ENCODE assay signal across 25 cellular contexts in the genomic region with DNA sequence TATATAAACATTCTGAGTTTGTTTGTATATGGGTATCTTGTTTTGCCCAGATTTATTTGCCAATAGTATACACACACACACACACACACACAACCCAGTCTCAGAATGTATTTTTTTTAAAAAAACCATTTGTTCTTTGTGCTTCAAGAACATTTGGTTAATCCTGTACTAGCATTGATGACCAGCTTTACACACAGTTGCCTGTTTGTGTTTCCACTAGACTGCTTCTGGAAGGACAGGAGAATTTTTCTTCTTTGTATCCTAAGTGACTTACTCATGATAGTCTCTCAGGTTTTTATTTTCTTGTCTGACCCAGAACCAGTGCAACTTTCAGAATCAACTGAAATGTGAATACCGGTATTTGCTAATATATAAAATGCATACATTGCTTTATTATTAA. TPM values are rescaled to one million over a fixed set of nuclear protein-coding genes. Genes with fewer than 3 reads are reported as not detected.
A peak's percentile ranks its signal among the peaks of the same experiment; 100 is the strongest.
DNase-seq lines count a peak whose midpoint lies in the region; ATAC-seq, FAIRE-seq and TF ChIP-seq lines count a peak whose summit lies in the region.
"Had no signal": no experiment of that assay in that cellular context is flagged by ENCODE, and none has a peak within 500 bp of the region (broad histone marks: within the 10 kb centered on the region; RNA-seq: fewer than 3 reads in every experiment).

No MANE protein-coding gene starts in this region.

- H2BK12ac ChIP-seq in mesenchymal stem cell (ENCODE audit: low read length in 2 of 2), result no peak overlapping the region

- no peak overlapping the region for H4K8ac ChIP-seq in mesenchymal stem cell (ENCODE audit: low read length)

- H3K9ac ChIP-seq in kidney (ENCODE audit: low read length in 2 of 2) (no peak overlapping the region), mesenchymal stem cell (ENCODE audit: low read length) (no peak overlapping the region)

- H3K79me1 ChIP-seq in mesenchymal stem cell (replicated peaks; ENCODE audit: low read length, poor library complexity, severe bottlenecking), result peaks cover 2% of the 10 kb centered on the region

- H3K27ac ChIP-seq in kidney (ENCODE audit: low read depth in 2 of 2, low read length in 2 of 2) (no peak overlapping the region), mesenchymal stem cell (ENCODE audit: low read length, poor library complexity, severe bottlenecking) (peak overlapping the region; percentile 17)
- H3K27ac ChIP-seq: C4-2B had no signal

- H3K23ac ChIP-seq in mesenchymal stem cell (ENCODE audit: low read length in 2 of 2), result no peak overlapping the region

- no peak for DNase-seq in GM18507 (ENCODE audit: extremely low spot score, insufficient read length, low read depth)
- no peak for DNase-seq in kidney
- DNase-seq in mesenchymal stem cell, result no peak
- no peak for DNase-seq in NCI-H2196 treated with DMSO at 0.1 percent for 48 hours (lab: John Stamatoyannopoulos, UW; ENCODE audit: unreplicated experiment)
- DNase-seq in immature natural killer cell, result no peak
- DNase-seq: Caco-2; CD8-positive, alpha-beta T cell; DMS 273 treated with DMSO at 0.1 percent for 48 hours; DND-41; H9; KBM-7; MV-4-11; NCI-H1105; NCI-H1436 treated with DMSO at 0.1 percent for 48 hours; NCI-H1930; NCI-H2107; NCI-H2227 treated with DMSO at 0.1 percent for 48 hours; NCI-H69; Right ventricle myocardium superior; RPMI8226 had no signal

- no peak overlapping the region for H2BK15ac ChIP-seq in mesenchymal stem cell (ENCODE audit: low read depth, poor library complexity, severe bottlenecking)

- FAIRE-seq in GM18507 (lab: Jason Lieb, UNC), result peak; percentile 35
- peak; percentile 37 for FAIRE-seq in kidney (lab: Jason Lieb, UNC)

- H3K4me1 ChIP-seq in kidney (ENCODE audit: control insufficient read depth in 1 of 2, insufficient read depth in 1 of 2, low read depth in 1 of 2, low read length in 2 of 2) (no peaks in the 10 kb centered on the region), mesenchymal stem cell (ENCODE audit: control insufficient read depth, insufficient read depth, low read depth, low read length) (no peaks in the 10 kb centered on the region)

- no peak overlapping the region for H2BK120ac ChIP-seq in mesenchymal stem cell (ENCODE audit: low read depth, low read length)

- H2AK5ac ChIP-seq in mesenchymal stem cell (ENCODE audit: low read length, severe bottlenecking), result no peak overlapping the region

- peaks cover 0 to 1% (median 0%) of the 10 kb centered on the region in 3 donors for H3K27me3 Mint-ChIP-seq in immature natural killer cell (ENCODE audit: low read depth in 3 of 3)
- H3K27me3 Mint-ChIP-seq: B cell had no signal

- WGBS in mesenchymal stem cell, result no CpG with 5 or more reads among the region's 1 CpG

- H3K4me2 ChIP-seq in mesenchymal stem cell (ENCODE audit: low read length, poor library complexity, severe bottlenecking), result no peak overlapping the region
- H3K4me2 ChIP-seq: GM23338 had no signal

- H3K4me3 Mint-ChIP-seq in immature natural killer cell, result no peak overlapping the region
- H3K4me3 Mint-ChIP-seq: B cell; CD8-positive, alpha-beta T cell; GM23338; H9 had no signal

- peaks cover 14 to 27% of the 10 kb centered on the region in 2 donors for H3K36me3 ChIP-seq in kidney (ENCODE audit: control insufficient read depth in 1 of 2, insufficient read depth in 2 of 2, low read length in 2 of 2)
- H3K36me3 ChIP-seq in mesenchymal stem cell (ENCODE audit: control insufficient read depth in 1 of 2, insufficient read depth in 2 of 2, low read depth in 1 of 2, low read length in 2 of 2), result peaks cover 10 to 67% of the 10 kb centered on the region in 2 experiments

- intact Hi-C loops in kidney (cut with DNase I), result no loop called here

- ATAC-seq in HG03460 (IDR thresholded peaks at IDR 0.05; ENCODE audit: unreplicated experiment) (no peak), GM18858 (IDR thresholded peaks at IDR 0.05; ENCODE audit: unreplicated experiment) (no peak)
- ATAC-seq: CD8-positive, alpha-beta T cell; GM23338 had no signal

- no peak for TF ChIP-seq CTCF in kidney (IDR thresholded peaks at IDR 0.05; ENCODE audit: borderline replicate concordance, extremely low read depth, insufficient read depth)

- no peaks in the 10 kb centered on the region for H3K27me3 ChIP-seq in mesenchymal stem cell (ENCODE audit: control insufficient read depth in 1 of 2, insufficient read depth in 1 of 2, low read length in 2 of 2)

- H3K4me3 ChIP-seq in kidney (ENCODE audit: low read length in 2 of 2) (no peak overlapping the region), mesenchymal stem cell (ENCODE audit: insufficient read depth in 1 of 2, low read depth in 1 of 2, low read length in 2 of 2) (no peak overlapping the region)
- H3K4me3 ChIP-seq: GM23338 had no signal

- peaks cover 2 to 6% of the 10 kb centered on the region in 2 donors for H3K4me1 Mint-ChIP-seq in immature natural killer cell
- H3K4me1 Mint-ChIP-seq: B cell, GM23338, H9 had no signal

- H3K4ac ChIP-seq in mesenchymal stem cell (ENCODE audit: low read depth in 1 of 2, low read length in 2 of 2), result no peak overlapping the region

- no peak overlapping the region for H2AFZ ChIP-seq in mesenchymal stem cell (ENCODE audit: low read depth, low read length)
- H2AFZ ChIP-seq: GM23338 had no signal

- H3K9me3 ChIP-seq in kidney (ENCODE audit: control insufficient read depth in 1 of 2, low read length in 2 of 2) (no peaks in the 10 kb centered on the region), mesenchymal stem cell (ENCODE audit: control insufficient read depth, low read length) (no peaks in the 10 kb centered on the region)
- H3K9me3 ChIP-seq: Caco-2 had no signal

- H3K36me3 Mint-ChIP-seq in immature natural killer cell, result peaks cover 16 to 35% (median 19%) of the 10 kb centered on the region in 3 donors

- no peak overlapping the region for H3K27ac Mint-ChIP-seq in immature natural killer cell
- H3K27ac Mint-ChIP-seq: B cell; CD8-positive, alpha-beta T cell; GM23338; H9 had no signal

- no peak overlapping the region for H2BK5ac ChIP-seq in mesenchymal stem cell (ENCODE audit: low read depth, low read length, poor library complexity, severe bottlenecking)

- no peaks in the 10 kb centered on the region for H3K9me3 Mint-ChIP-seq in immature natural killer cell
- H3K9me3 Mint-ChIP-seq: CD8-positive, alpha-beta T cell; H9 had no signal

- no peak overlapping the region for H3K14ac ChIP-seq in mesenchymal stem cell (ENCODE audit: low read length in 2 of 2)

- no peak overlapping the region for H4K91ac ChIP-seq in mesenchymal stem cell (ENCODE audit: low read length)

- H3K18ac ChIP-seq in mesenchymal stem cell (ENCODE audit: low read depth in 1 of 2, low read length in 2 of 2), result no peak overlapping the region

RNA-seq across cellular contexts. Expression of a gene that starts 40.5 kb away (rescaled TPM):
- 97.7 TPM for total RNA-seq in kidney
- polyA plus RNA-seq in kidney (ENCODE audit: insufficient read depth, low read depth, low replicate concordance) (23.0 TPM), immature natural killer cell (100 to 1,000 TPM in 1 of 3 donors, 10 to 100 TPM in 2; 82.7 to 120 (median 86.0) TPM)
- polyA plus RNA-seq in mesenchymal stem cell (2013, experiment 1 of 2), result 51.1 TPM
- polyA plus RNA-seq in mesenchymal stem cell (2013, experiment 2 of 2), result 49.3 TPM
